1 cellular context compared by ENCODE assay signal in genomic region chr10:103609231-103610082, GRCh38.
TF ChIP-seq lines count a peak whose summit lies in the region.

No MANE protein-coding gene starts in this region.

TF ChIP-seq in K562, 482 proteins besides CTCF, POLR2A, EP300 and RAD21 (continued from another document):
- TF ChIP-seq CHD7 (IDR thresholded peaks at IDR 0.05; ENCODE audit: low read depth, low read length) = no peak
- no peak for TF ChIP-seq NFIC (IDR thresholded peaks at IDR 0.05)
- TF ChIP-seq RBM25 (IDR thresholded peaks at IDR 0.05; ENCODE audit: low read depth, low read length, severe bottlenecking) = peak; percentile 85
- no peak for TF ChIP-seq CHD4 (IDR thresholded peaks at IDR 0.05; ENCODE audit: insufficient read depth, insufficient replicate concordance, low read depth, low read length, poor library complexity, severe bottlenecking)
- TF ChIP-seq RNF2 (IDR thresholded peaks at IDR 0.05) = no peak
- no peak for TF ChIP-seq TAF15 (IDR thresholded peaks at IDR 0.05; ENCODE audit: low read depth, low read length)
- no peak for TF ChIP-seq PHF20 (IDR thresholded peaks at IDR 0.05; ENCODE audit: partially characterized antibody)
- peak; percentile 48 for TF ChIP-seq ZFP36 (IDR thresholded peaks at IDR 0.05; ENCODE audit: low read depth, low read length, partially characterized antibody)
- no peak for TF ChIP-seq NCOA2 (IDR thresholded peaks at IDR 0.05; ENCODE audit: partially characterized antibody in 2 of 2)
- TF ChIP-seq, protein P1, sequence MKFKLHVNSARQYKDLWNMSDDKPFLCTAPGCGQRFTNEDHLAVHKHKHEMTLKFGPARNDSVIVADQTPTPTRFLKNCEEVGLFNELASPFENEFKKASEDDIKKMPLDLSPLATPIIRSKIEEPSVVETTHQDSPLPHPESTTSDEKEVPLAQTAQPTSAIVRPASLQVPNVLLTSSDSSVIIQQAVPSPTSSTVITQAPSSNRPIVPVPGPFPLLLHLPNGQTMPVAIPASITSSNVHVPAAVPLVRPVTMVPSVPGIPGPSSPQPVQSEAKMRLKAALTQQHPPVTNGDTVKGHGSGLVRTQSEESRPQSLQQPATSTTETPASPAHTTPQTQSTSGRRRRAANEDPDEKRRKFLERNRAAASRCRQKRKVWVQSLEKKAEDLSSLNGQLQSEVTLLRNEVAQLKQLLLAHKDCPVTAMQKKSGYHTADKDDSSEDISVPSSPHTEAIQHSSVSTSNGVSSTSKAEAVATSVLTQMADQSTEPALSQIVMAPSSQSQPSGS (CRISPR knock-in tag; IDR thresholded peaks at IDR 0.05) = no peak
- TF ChIP-seq, protein P2, sequence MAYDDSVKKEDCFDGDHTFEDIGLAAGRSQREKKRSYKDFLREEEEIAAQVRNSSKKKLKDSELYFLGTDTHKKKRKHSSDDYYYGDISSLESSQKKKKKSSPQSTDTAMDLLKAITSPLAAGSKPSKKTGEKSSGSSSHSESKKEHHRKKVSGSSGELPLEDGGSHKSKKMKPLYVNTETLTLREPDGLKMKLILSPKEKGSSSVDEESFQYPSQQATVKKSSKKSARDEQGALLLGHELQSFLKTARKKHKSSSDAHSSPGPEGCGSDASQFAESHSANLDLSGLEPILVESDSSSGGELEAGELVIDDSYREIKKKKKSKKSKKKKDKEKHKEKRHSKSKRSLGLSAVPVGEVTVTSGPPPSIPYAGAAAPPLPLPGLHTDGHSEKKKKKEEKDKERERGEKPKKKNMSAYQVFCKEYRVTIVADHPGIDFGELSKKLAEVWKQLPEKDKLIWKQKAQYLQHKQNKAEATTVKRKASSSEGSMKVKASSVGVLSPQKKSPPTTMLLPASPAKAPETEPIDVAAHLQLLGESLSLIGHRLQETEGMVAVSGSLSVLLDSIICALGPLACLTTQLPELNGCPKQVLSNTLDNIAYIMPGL (CRISPR knock-in tag; IDR thresholded peaks at IDR 0.05) = no peak
- TF ChIP-seq FOXO4 (CRISPR knock-in tag; IDR thresholded peaks at IDR 0.05) = no peak
- TF ChIP-seq NFE2 (IDR thresholded peaks at IDR 0.05; ENCODE audit: low read depth) = 0 out of 2 replicates have a peak, but pooled peaks have one; percentile 4
TF ChIP-seq in K562: peak in this region for 4.
